In the genomic region with DNA sequence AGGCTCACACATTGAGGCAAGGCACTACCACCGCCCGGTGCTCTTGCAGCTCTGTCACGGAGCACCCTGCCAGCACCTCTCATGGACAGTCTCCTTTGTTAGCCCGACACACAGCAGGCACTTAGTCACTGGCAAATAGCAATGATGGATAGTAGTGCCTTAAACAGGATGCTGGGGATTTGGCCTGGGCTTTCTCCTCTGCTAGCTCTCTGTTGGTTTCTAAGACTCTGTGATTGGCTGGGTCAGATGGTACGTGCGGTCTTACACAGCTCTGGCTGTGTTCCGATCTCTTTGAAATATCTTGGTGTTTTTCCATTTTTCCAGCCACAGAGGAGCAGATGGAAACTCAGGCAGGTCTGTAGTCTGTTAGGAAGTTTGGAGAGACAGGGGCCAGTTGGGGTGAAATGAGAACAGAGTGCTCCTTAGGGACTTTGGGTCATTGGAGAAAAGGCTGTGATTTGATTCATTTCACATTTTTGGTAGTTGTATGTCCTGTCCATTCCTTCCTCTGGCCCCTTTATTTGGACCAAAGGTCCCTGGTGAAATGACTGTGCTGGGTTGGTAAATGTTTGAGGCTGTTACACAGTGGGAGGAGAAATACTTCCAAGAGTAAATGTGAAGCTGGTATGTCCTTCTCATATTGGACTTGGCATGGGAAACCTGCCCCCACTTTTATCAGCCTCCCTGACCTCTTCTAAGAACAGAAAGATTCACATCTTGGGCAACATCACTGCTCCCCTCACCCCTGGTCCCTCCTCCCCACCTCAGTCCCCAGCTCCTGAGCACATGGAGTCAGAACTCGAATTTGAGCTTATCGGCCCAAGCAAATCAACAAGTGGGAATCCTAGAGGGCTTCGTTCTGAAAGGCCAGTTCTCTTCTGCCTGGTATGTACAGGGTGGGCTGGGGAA, we compare ENCODE assay signal across 8 cellular contexts. TPM values are rescaled to one million over a fixed set of nuclear protein-coding genes. Genes with fewer than 3 reads are reported as not detected.
A peak's percentile ranks its signal among the peaks of the same experiment; 100 is the strongest.
DNase-seq lines count a peak whose midpoint lies in the region; ATAC-seq and TF ChIP-seq lines count a peak whose summit lies in the region.

No MANE protein-coding gene starts in this region.

- DNase-seq in Daoy (ENCODE audit: low read depth) (peak; percentile 92), fibroblast of peridontal ligament (ENCODE audit: extremely low read depth) (peak; percentile 99), putamen (ENCODE audit: low spot score) (peak; percentile 34), COR-L47 (lab: John Stamatoyannopoulos, UW) (no peak), HuH-7.5 (ENCODE audit: low spot score) (no peak), SK-N-DZ (ENCODE audit: low spot score) (no peak), hypothalamus (lab: John Stamatoyannopoulos, UW) (no peak)

- ATAC-seq in SK-N-SH treated with all-trans-retinoic acid at 6 μM for 48 hours: peak; percentile 71

TF ChIP-seq in SK-N-SH treated with all-trans-retinoic acid at 6 μM for 48 hours, 23 proteins besides CTCF, POLR2A, EP300 and RAD21:
- TF ChIP-seq ZFP3 (CRISPR knock-in tag; IDR thresholded peaks at IDR 0.05) (peak; percentile 47; the same call in 1 of the 2 replicates), ISL1 (CRISPR knock-in tag; IDR thresholded peaks at IDR 0.05) (peak; percentile 82), TOX (CRISPR knock-in tag; IDR thresholded peaks at IDR 0.05; ENCODE audit: borderline replicate concordance) (peak; percentile 76), TCF4 (CRISPR knock-in tag; IDR thresholded peaks at IDR 0.05; ENCODE audit: borderline replicate concordance) (0 out of 2 replicates have a peak, but pooled peaks have one; percentile 14), GLIS3 (CRISPR knock-in tag; IDR thresholded peaks at IDR 0.05) (0 out of 2 replicates have a peak, but pooled peaks have one; percentile 20)
- TF ChIP-seq, protein P1, sequence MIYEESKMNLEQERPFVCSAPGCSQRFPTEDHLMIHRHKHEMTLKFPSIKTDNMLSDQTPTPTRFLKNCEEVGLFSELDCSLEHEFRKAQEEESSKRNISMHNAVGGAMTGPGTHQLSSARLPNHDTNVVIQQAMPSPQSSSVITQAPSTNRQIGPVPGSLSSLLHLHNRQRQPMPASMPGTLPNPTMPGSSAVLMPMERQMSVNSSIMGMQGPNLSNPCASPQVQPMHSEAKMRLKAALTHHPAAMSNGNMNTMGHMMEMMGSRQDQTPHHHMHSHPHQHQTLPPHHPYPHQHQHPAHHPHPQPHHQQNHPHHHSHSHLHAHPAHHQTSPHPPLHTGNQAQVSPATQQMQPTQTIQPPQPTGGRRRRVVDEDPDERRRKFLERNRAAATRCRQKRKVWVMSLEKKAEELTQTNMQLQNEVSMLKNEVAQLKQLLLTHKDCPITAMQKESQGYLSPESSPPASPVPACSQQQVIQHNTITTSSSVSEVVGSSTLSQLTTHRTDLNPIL (CRISPR knock-in tag; IDR thresholded peaks at IDR 0.05; ENCODE audit: low read depth): no peak
- TF ChIP-seq, protein P2, sequence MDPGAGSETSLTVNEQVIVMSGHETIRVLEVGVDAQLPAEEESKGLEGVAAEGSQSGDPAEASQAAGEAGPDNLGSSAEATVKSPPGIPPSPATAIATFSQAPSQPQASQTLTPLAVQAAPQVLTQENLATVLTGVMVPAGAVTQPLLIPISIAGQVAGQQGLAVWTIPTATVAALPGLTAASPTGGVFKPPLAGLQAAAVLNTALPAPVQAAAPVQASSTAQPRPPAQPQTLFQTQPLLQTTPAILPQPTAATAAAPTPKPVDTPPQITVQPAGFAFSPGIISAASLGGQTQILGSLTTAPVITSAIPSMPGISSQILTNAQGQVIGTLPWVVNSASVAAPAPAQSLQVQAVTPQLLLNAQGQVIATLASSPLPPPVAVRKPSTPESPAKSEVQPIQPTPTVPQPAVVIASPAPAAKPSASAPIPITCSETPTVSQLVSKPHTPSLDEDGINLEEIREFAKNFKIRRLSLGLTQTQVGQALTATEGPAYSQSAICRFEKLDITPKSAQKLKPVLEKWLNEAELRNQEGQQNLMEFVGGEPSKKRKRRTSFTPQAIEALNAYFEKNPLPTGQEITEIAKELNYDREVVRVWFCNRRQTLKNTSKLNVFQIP (CRISPR knock-in tag; IDR thresholded peaks at IDR 0.05; ENCODE audit: borderline replicate concordance, low read depth): no peak
TF ChIP-seq in SK-N-SH treated with all-trans-retinoic acid at 6 μM for 48 hours: peak in this region for 5.

RNA-seq across cellular contexts. Expression of a gene that starts 3.4 kb away (rescaled TPM):
- 41.9 and 47.1 TPM in 2 replicates for total RNA-seq in Daoy (2014; rRNA removed; shearing (Covaris generic))
- polyA plus RNA-seq in SK-N-DZ (2014; cell fraction: cytosol; rRNA removed): 2.6 and 2.8 TPM in 2 replicates
- 0.94 and 1.4 TPM in 2 replicates for polyA plus RNA-seq in SK-N-DZ (2014; cell fraction: nucleus; rRNA removed)

RNA-seq across cellular contexts. Expression of a gene that starts 23.1 kb away (rescaled TPM):
- 43.2 and 49.3 TPM in 2 replicates for total RNA-seq in Daoy (2014; rRNA removed; shearing (Covaris generic))
- 53.0 and 55.7 TPM in 2 replicates for polyA plus RNA-seq in SK-N-DZ (2014; cell fraction: cytosol; rRNA removed)
- 59.2 and 90.6 TPM in 2 replicates for polyA plus RNA-seq in SK-N-DZ (2014; cell fraction: nucleus; rRNA removed)

Comparison
In these comparisons a context has a peak if more than half of its experiments do, and no peak if none do; other contexts are left out.
1. DNase-seq: peak in Daoy (single experiment), fibroblast of peridontal ligament (single experiment) and putamen (single experiment); none in COR-L47 (single experiment), HuH-7.5 (single experiment), SK-N-DZ (single experiment) and hypothalamus (0 of 51).